25 cellular contexts compared by ENCODE assay signal in the genomic region with DNA sequence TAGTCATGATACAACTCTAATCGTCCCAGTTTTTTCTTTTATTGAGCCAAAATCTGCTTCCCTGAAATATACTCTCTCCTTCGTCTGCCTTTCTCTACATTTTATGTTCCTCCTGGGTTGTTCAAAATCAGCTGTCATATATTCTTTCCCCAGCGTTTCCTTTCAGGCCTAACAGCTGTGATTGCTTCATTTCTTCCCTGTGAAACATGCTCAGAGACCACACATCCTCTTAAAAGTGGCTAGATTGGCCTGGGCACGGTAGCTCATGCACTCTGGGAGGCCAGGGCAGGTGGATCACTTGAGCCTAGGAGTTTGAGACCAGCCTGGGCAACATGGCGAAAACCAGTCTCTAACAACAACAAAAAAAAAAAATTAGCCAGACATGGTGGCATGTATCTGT. TPM values are rescaled to one million over a fixed set of nuclear protein-coding genes. Genes with fewer than 3 reads are reported as not detected.
DNase-seq lines count a peak whose midpoint lies in the region; ATAC-seq and TF ChIP-seq lines count a peak whose summit lies in the region.
"Had no signal": no experiment of that assay in that cellular context is flagged by ENCODE, and none has a peak within 500 bp of the region (broad histone marks: within the 10 kb centered on the region; RNA-seq: fewer than 3 reads in every experiment).

No MANE protein-coding gene starts in this region.

- H3K4me3 Mint-ChIP-seq in CD14-positive monocyte (no peak overlapping the region), HFFc6 (no peak overlapping the region)
- H3K4me3 Mint-ChIP-seq in activated T-helper 17 cell treated with anti-CD3 and anti-CD28 coated beads, Interleukin-2, amount 50 U/mL, for 72 hours: no peak overlapping the region
- H3K4me3 Mint-ChIP-seq: CD4-positive, alpha-beta memory T cell; dendritic cell treated with granulocyte-macrophage colony-stimulating factor and Interleukin-4, amounts not matched to agents 40 ng/mL and 50 ng/mL, for 4 days; nephron; type B pancreatic cell; WTC11 had no signal

- no peak for DNase-seq in CD14-positive monocyte (ENCODE audit: low spot score)
- no peak for DNase-seq in HFFc6
- no peak for DNase-seq in inferior parietal cortex (ENCODE audit: extremely low spot score)
- DNase-seq: activated naive CD4-positive, alpha-beta T cell treated with Interleukin-2 at 50 U/mL for 16 hours; amygdala; CD4-positive, alpha-beta memory T cell; DMS153; NCI-H1105 treated with DMSO at 0.1 percent for 48 hours; NCI-H226; NCI-H82; OCI-M1; sigmoid colon; stimulated activated CD8-positive, alpha-beta memory T cell treated with anti-CD3 and anti-CD28 coated beads, Interleukin-4, amount 100 ng/mL, for 48 hours; stomach; T-helper 9 cell had no signal

- no peaks in the 10 kb centered on the region for H3K9me3 ChIP-seq in neutrophil
- H3K9me3 ChIP-seq: sigmoid colon, stomach had no signal

- H3K27ac ChIP-seq in neutrophil: peak overlapping the region; percentile 80
- H3K27ac ChIP-seq: cardiac muscle cell, stomach had no signal

- H3K36me3 Mint-ChIP-seq in CD14-positive monocyte (peaks cover 81 to 96% of the 10 kb centered on the region in 2 donors), HFFc6 (ENCODE audit: low read depth) (peaks cover 48% of the 10 kb centered on the region)
- H3K36me3 Mint-ChIP-seq in activated T-helper 17 cell treated with anti-CD3 and anti-CD28 coated beads, Interleukin-2, amount 50 U/mL, for 72 hours (ENCODE audit: low read depth): no peaks in the 10 kb centered on the region

- H3K9me3 Mint-ChIP-seq in CD14-positive monocyte (no peaks in the 10 kb centered on the region), HFFc6 (no peaks in the 10 kb centered on the region)
- H3K9me3 Mint-ChIP-seq in activated T-helper 17 cell treated with anti-CD3 and anti-CD28 coated beads, Interleukin-2, amount 50 U/mL, for 72 hours: no peaks in the 10 kb centered on the region
- H3K9me3 Mint-ChIP-seq: dendritic cell treated with granulocyte-macrophage colony-stimulating factor and Interleukin-4, amounts not matched to agents 40 ng/mL and 50 ng/mL, for 4 days; nephron; type B pancreatic cell; WTC11 had no signal

- H3K4me1 ChIP-seq in neutrophil (ENCODE audit: control insufficient read depth in 1 of 2, insufficient read depth in 1 of 2, low read depth in 1 of 2, low read length in 1 of 2): peaks cover 50 to 53% of the 10 kb centered on the region in 2 experiments

- no peak for ATAC-seq in activated T-helper 17 cell treated with anti-CD3 and anti-CD28 coated beads, Interleukin-2, amount 50 U/mL, for 72 hours (replicated peaks)
- ATAC-seq in GM18870 (IDR thresholded peaks at IDR 0.05; ENCODE audit: unreplicated experiment): no peak
- ATAC-seq in GM21717 (IDR thresholded peaks at IDR 0.05; ENCODE audit: unreplicated experiment): no peak
- ATAC-seq: Right ventricle myocardium inferior, WTC11 had no signal

- no peak for TF ChIP-seq CTCF in CD14-positive monocyte (IDR thresholded peaks at IDR 0.05)
- TF ChIP-seq CTCF in HFFc6 (IDR thresholded peaks at IDR 0.05): no peak
- TF ChIP-seq CTCF in neutrophil (IDR thresholded peaks at IDR 0.05): no peak

- H3K4me3 ChIP-seq in neutrophil (ENCODE audit: low read depth in 1 of 2, low read length in 1 of 2): no peak overlapping the region
- H3K4me3 ChIP-seq: cardiac muscle cell, sigmoid colon, stomach had no signal

- H3K27me3 Mint-ChIP-seq in CD14-positive monocyte (ENCODE audit: low read depth in 3 of 3): no peaks in the 10 kb centered on the region
- no peaks in the 10 kb centered on the region for H3K27me3 Mint-ChIP-seq in HFFc6 (ENCODE audit: insufficient read depth)
- H3K27me3 Mint-ChIP-seq in activated T-helper 17 cell treated with anti-CD3 and anti-CD28 coated beads, Interleukin-2, amount 50 U/mL, for 72 hours: no peaks in the 10 kb centered on the region
- H3K27me3 Mint-ChIP-seq: CD4-positive, alpha-beta memory T cell; dendritic cell treated with granulocyte-macrophage colony-stimulating factor and Interleukin-4, amounts not matched to agents 40 ng/mL and 50 ng/mL, for 4 days; type B pancreatic cell had no signal

- H3K27me3 ChIP-seq in neutrophil: no peaks in the 10 kb centered on the region
- H3K27me3 ChIP-seq: cardiac muscle cell, sigmoid colon, stomach had no signal

- H3K4me1 Mint-ChIP-seq in CD14-positive monocyte (peaks cover 1% of the 10 kb centered on the region), HFFc6 (ENCODE audit: low read depth) (peaks cover 35% of the 10 kb centered on the region)
- H3K4me1 Mint-ChIP-seq in activated T-helper 17 cell treated with anti-CD3 and anti-CD28 coated beads, Interleukin-2, amount 50 U/mL, for 72 hours: peaks cover 16% of the 10 kb centered on the region
- H3K4me1 Mint-ChIP-seq: WTC11 had no signal

- peaks cover 34% of the 10 kb centered on the region for H3K36me3 ChIP-seq in neutrophil

- peak overlapping the region; percentile 1 to 68 (median 30) for H3K27ac Mint-ChIP-seq in CD14-positive monocyte
- H3K27ac Mint-ChIP-seq in HFFc6: peak overlapping the region; percentile 4; the same call in 1 of the 2 replicates
- H3K27ac Mint-ChIP-seq in activated T-helper 17 cell treated with anti-CD3 and anti-CD28 coated beads, Interleukin-2, amount 50 U/mL, for 72 hours: peak overlapping the region; percentile 13
- H3K27ac Mint-ChIP-seq: dendritic cell treated with granulocyte-macrophage colony-stimulating factor and Interleukin-4, amounts not matched to agents 40 ng/mL and 50 ng/mL, for 4 days; nephron; type B pancreatic cell; WTC11 had no signal

- intact Hi-C loops in CD14-positive monocyte (cut with micrococcal nuclease): no loop called here

RNA-seq across cellular contexts. Expression of gene NFX1, which starts 25.1 kb away (rescaled TPM):
- polyA plus RNA-seq in CD14-positive monocyte: 1 to 10 TPM; 4.3 to 8.1 TPM
- 10 to 100 TPM; 25.7 to 28.0 (median 27.8) TPM for total RNA-seq in HFFc6 (2021; fragmentation: NEBNext Ultra II Directional; extraction: Animal tissue kit (Norgen Biotek cat#: 25700))
- total RNA-seq in activated T-helper 17 cell treated with anti-CD3 and anti-CD28 coated beads, Interleukin-2, amount 50 U/mL, for 72 hours: 10 to 100 TPM; 32.0 to 56.5 TPM

RNA-seq across cellular contexts. Expression of gene CHMP5, which starts 50.5 kb away (rescaled TPM):
- polyA plus RNA-seq in CD14-positive monocyte: 10 to 100 TPM; 65.0 to 72.5 TPM
- total RNA-seq in HFFc6 (2021; fragmentation: NEBNext Ultra II Directional; extraction: Animal tissue kit (Norgen Biotek cat#: 25700)): 10 to 100 TPM; 75.5 to 90.2 (median 78.8) TPM
- 10 to 100 TPM; 54.7 to 70.0 TPM for total RNA-seq in activated T-helper 17 cell treated with anti-CD3 and anti-CD28 coated beads, Interleukin-2, amount 50 U/mL, for 72 hours

RNA-seq across cellular contexts. Expression of gene BAG1, which starts 50.9 kb away (rescaled TPM):
- 10 to 100 TPM; 93.6 to 94.5 TPM for polyA plus RNA-seq in CD14-positive monocyte
- total RNA-seq in HFFc6 (2021; fragmentation: NEBNext Ultra II Directional; extraction: Animal tissue kit (Norgen Biotek cat#: 25700)): 10 to 100 TPM; 22.5 to 31.3 (median 27.6) TPM
- 10 to 100 TPM; 41.2 to 95.2 TPM for total RNA-seq in activated T-helper 17 cell treated with anti-CD3 and anti-CD28 coated beads, Interleukin-2, amount 50 U/mL, for 72 hours
